Comparison of ENCODE assay signal across 8 cellular contexts in the genomic region with DNA sequence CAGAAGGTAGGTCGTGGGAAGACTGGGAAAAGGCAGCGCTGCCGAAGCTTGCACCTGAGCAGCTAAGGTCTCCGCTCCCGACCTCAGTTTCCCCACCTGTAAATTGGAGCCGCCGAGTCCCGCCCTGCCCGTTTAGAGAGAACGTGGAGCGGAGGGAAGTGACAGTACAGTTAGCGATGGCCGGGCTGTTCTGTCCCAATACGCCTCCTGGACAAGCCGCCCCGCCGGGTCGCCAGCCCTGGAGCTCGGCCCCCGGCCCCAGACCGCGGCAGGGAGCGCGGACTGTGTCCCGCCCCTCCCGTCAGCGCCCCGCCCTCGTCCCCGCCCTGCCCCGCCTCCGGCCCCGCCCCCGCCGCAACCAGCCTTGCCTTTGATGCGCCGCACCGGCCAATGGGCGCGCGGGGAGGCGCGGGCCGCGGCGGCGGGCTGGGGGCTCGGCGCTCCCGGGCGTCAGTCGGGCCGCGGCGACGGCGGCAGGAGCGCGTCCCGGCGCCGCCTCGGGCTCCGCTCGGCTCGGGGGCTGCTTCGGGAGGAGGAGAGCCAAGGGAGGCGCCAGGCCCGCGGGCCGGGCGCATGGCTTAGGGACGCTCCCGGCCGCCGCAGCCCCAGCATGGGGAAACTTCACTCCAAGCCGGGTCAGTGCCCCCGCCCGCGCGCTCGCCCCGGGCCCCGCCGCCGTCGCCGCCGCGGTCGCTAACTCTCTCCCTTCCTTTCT. TPM values are rescaled to one million over a fixed set of nuclear protein-coding genes. Genes with fewer than 3 reads are reported as not detected.
A peak's percentile ranks its signal among the peaks of the same experiment; 100 is the strongest.
DNase-seq lines count a peak whose midpoint lies in the region; ATAC-seq, FAIRE-seq and TF ChIP-seq lines count a peak whose summit lies in the region.

A gene with protein sequence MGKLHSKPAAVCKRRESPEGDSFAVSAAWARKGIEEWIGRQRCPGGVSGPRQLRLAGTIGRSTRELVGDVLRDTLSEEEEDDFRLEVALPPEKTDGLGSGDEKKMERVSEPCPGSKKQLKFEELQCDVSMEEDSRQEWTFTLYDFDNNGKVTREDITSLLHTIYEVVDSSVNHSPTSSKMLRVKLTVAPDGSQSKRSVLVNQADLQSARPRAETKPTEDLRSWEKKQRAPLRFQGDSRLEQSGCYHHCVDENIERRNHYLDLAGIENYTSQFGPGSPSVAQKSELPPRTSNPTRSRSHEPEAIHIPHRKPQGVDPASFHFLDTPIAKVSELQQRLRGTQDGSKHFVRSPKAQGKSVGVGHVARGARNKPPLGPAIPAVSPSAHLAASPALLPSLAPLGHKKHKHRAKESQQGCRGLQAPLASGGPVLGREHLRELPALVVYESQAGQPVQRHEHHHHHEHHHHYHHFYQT (plus strand): TSS at position 453 of the 715 bp plus-strand sequence. CDS start 158 bp downstream, at position 611.

- H3K27ac Mint-ChIP-seq in activated T-helper 2 cell treated with anti-CD3 and anti-CD28 coated beads, Interferon-gamma antibody, Interleukin-2, Interleukin-4, amounts not matched to agents 10 μg/mL and 5 μg/mL and 100 μg/mL, durations not matched to agents 14 hours and 24 hours and 36 hours = peak within 1 kb of the TSS; percentile 28

- H3K9me3 Mint-ChIP-seq in activated T-helper 2 cell treated with anti-CD3 and anti-CD28 coated beads, Interferon-gamma antibody, Interleukin-2, Interleukin-4, amounts not matched to agents 10 μg/mL and 5 μg/mL and 100 μg/mL, durations not matched to agents 14 hours and 24 hours and 36 hours = peaks cover 15% of the 10 kb centered on the region

- H3K4me1 Mint-ChIP-seq in activated T-helper 2 cell treated with anti-CD3 and anti-CD28 coated beads, Interferon-gamma antibody, Interleukin-2, Interleukin-4, amounts not matched to agents 10 μg/mL and 5 μg/mL and 100 μg/mL, durations not matched to agents 14 hours and 24 hours and 36 hours (ENCODE audit: low read depth) = peaks cover 4% of the 10 kb centered on the region

- H3F3A ChIP-seq in PC-9 (ENCODE audit: insufficient read depth, low read depth) = no peaks in the 10 kb centered on the region

- ATAC-seq in HG03378 (IDR thresholded peaks at IDR 0.05; ENCODE audit: unreplicated experiment) = peak; percentile 54

- no peak for TF ChIP-seq CTCF in PC-9 (conservative IDR thresholded peaks at IDR 0.05)

- H3K4me1 ChIP-seq in PC-9 (replicated peaks; ENCODE audit: insufficient read depth) (no peaks in the 10 kb centered on the region), neuron (ENCODE audit: insufficient read depth, low read length) (peaks cover 12% of the 10 kb centered on the region)

- no peaks in the 10 kb centered on the region for H3K9me2 ChIP-seq in PC-9 (ENCODE audit: insufficient read depth)

- FAIRE-seq in frontal cortex (lab: Jason Lieb, UNC) = no peak

- H2AFZ ChIP-seq in PC-9 (peak within 1 kb of the TSS; percentile 33; the same call in 1 of the 2 replicates), neuron (ENCODE audit: low read depth, low read length) (peak within 1 kb of the TSS; percentile 91)

- CTCF ChIA-PET in PC-9 (lab: Charles Lee) = no interaction called here

- H3K79me2 ChIP-seq in PC-9 (ENCODE audit: low read depth) = no peaks in the 10 kb centered on the region

- H3K27me3 ChIP-seq in PC-9 (ENCODE audit: insufficient read depth, low read depth) (no peaks in the 10 kb centered on the region), neuron (ENCODE audit: insufficient read depth, low read length) (peaks cover 28% of the 10 kb centered on the region)

- H3K9me3 ChIP-seq in PC-9 (ENCODE audit: insufficient read depth, low read depth) (no peaks in the 10 kb centered on the region; the same call in 1 of the 2 replicates), neuron (ENCODE audit: low read length) (peaks cover 3% of the 10 kb centered on the region)

- peak within 1 kb of the TSS; percentile 67 for H3K4me2 ChIP-seq in PC-9

- H3K27ac ChIP-seq in PC-9 = no peak within 1 kb of the TSS

- H3K4me3 ChIP-seq in PC-9 = peak within 1 kb of the TSS; percentile 56; the same call in 1 of the 2 replicates
- H3K4me3 ChIP-seq in neuron (ENCODE audit: low read length) = peak within 1 kb of the TSS; percentile 73

- H3K36me3 Mint-ChIP-seq in activated T-helper 2 cell treated with anti-CD3 and anti-CD28 coated beads, Interferon-gamma antibody, Interleukin-2, Interleukin-4, amounts not matched to agents 10 μg/mL and 5 μg/mL and 100 μg/mL, durations not matched to agents 14 hours and 24 hours and 36 hours (ENCODE audit: low read depth) = no peaks in the 10 kb centered on the region

- intact Hi-C loops in PC-9 (cut with micrococcal nuclease; ENCODE audit: unreplicated experiment) = loop anchor here (10.0 kb wide), 1 partner anchor 197 kb away; a partner anchor contains a TSS
- intact Hi-C loops in activated T-helper 2 cell treated with anti-CD3 and anti-CD28 coated beads, Interferon-gamma antibody, Interleukin-2, Interleukin-4, amounts not matched to agents 10 μg/mL and 5 μg/mL and 100 μg/mL, durations not matched to agents 14 hours and 24 hours and 36 hours (cut with micrococcal nuclease) = loop anchor here (1.0 to 5.0 kb wide), 4 partner anchors 41 to 258 kb away; no protein-coding TSS in a partner anchor

- no TSS peak for BruUV-seq in PC-9 (replicated peaks; lab: Mats Ljungman, UMichigan)

- H3K36me3 ChIP-seq in PC-9 (ENCODE audit: low read depth) (no peaks in the 10 kb centered on the region), neuron (ENCODE audit: insufficient read depth, low read length) (no peaks in the 10 kb centered on the region)

- peaks cover 68% of the 10 kb centered on the region for H3K27me3 Mint-ChIP-seq in activated T-helper 2 cell treated with anti-CD3 and anti-CD28 coated beads, Interferon-gamma antibody, Interleukin-2, Interleukin-4, amounts not matched to agents 10 μg/mL and 5 μg/mL and 100 μg/mL, durations not matched to agents 14 hours and 24 hours and 36 hours (ENCODE audit: low read depth)

- H3K4me3 Mint-ChIP-seq in activated T-helper 2 cell treated with anti-CD3 and anti-CD28 coated beads, Interferon-gamma antibody, Interleukin-2, Interleukin-4, amounts not matched to agents 10 μg/mL and 5 μg/mL and 100 μg/mL, durations not matched to agents 14 hours and 24 hours and 36 hours (ENCODE audit: low read depth) = peak within 1 kb of the TSS; percentile 90

- H4K20me1 ChIP-seq in PC-9 (ENCODE audit: insufficient read depth) = no peaks in the 10 kb centered on the region

- DNase-seq in AG20443 (ENCODE audit: low spot score) = peak; percentile 94
- DNase-seq in GM19238 (ENCODE audit: insufficient read length, low spot score) = peak; percentile 91
- peak in 1 of 2 experiments; percentile 59 for DNase-seq in PC-9
- DNase-seq in activated T-helper 2 cell treated with anti-CD3 and anti-CD28 coated beads, Interferon-gamma antibody, Interleukin-2, Interleukin-4, amounts not matched to agents 10 μg/mL and 5 μg/mL and 100 μg/mL, durations not matched to agents 14 hours and 24 hours and 36 hours (ENCODE audit: low spot score) = peak; percentile 59
- DNase-seq in frontal cortex (ENCODE audit: low spot score in 2 of 2) = peak; percentile 93 to 96
- DNase-seq in stromal cell of bone marrow (ENCODE audit: low read depth) = peak; percentile 13

- POLR2A ChIA-PET in PC-9 (lab: Charles Lee; ENCODE audit: unreplicated experiment) = no interaction called here

RNA-seq across cellular contexts. Expression of the gene that starts here (rescaled TPM):
- total RNA-seq in PC-9 (2021) (0.44 and 0.83 TPM in 2 replicates), frontal cortex (2.4 TPM)
- 0.96 and 1.8 TPM in 2 replicates for total RNA-seq in activated T-helper 2 cell treated with anti-CD3 and anti-CD28 coated beads, Interferon-gamma antibody, Interleukin-2, Interleukin-4, amounts not matched to agents 10 μg/mL and 5 μg/mL and 100 μg/mL, durations not matched to agents 14 hours and 24 hours and 36 hours
